In the genomic region with DNA sequence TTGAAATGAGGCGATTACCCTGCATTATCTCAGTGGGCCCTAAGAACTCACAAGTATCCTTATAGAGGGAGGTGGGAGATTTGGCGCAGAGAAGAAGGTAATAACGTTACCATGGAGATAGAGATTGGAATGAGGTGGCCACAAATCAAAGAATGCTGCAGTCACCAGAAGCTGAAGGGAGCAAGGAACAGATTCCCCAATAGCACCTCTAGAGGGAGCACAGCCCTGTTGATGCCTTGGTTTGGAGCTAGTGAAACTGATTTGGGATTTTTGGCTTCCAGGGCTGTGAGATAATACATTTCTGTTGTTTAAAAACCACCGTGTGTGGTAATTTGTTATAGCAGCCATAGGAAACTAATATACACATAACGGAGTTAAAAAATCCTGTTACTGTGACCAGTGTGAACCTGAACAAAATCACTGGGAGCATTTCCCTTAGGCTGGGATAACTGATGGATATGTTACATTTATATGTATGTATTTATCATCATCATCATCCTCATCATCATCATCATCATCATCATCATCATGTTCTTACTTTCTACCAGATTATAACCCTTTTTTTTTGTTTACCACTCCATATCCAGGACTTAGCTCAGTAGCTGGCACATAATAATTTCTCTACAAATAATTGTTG, we compare ENCODE assay signal across 8 cellular contexts.
DNase-seq lines count a peak whose midpoint lies in the region; ATAC-seq, FAIRE-seq and TF ChIP-seq lines count a peak whose summit lies in the region.

No MANE protein-coding gene starts in this region.

- peak; percentile 30 for DNase-seq in COLO668 (lab: John Stamatoyannopoulos, UW; ENCODE audit: unreplicated experiment)
- peak; percentile 6 for DNase-seq in HTR-8/SVneo (ENCODE audit: insufficient read length, low spot score)
- DNase-seq in RKO (ENCODE audit: low spot score) = peak; percentile 67
- DNase-seq in foreskin keratinocyte = peak in 1 of 2 donors; percentile 43
- DNase-seq in prostate gland (ENCODE audit: low spot score) = peak; percentile 6
- no peak for DNase-seq in germinal center (ENCODE audit: low spot score)
- DNase-seq in mesenteric fat pad (ENCODE audit: low spot score) = no peak

- H3K36me3 ChIP-seq in prostate gland = no peaks in the 10 kb centered on the region

- no peak overlapping the region for H3K4me3 ChIP-seq in prostate gland

- FAIRE-seq in HTR-8/SVneo (lab: Jason Lieb, UNC) = no peak

- H3K27ac ChIP-seq in foreskin keratinocyte (no peak overlapping the region), prostate gland (no peak overlapping the region)

- TF ChIP-seq CTCF in foreskin keratinocyte (conservative IDR thresholded peaks at IDR 0.05) (peak; percentile 66), prostate gland (IDR thresholded peaks at IDR 0.05) (peak in 3 of 4 experiments; percentile 47 to 60 (median 56))

- intact Hi-C loops in prostate gland (cut with DNase I) = loop anchor here (5.0 kb wide), 2 partner anchors 100 to 420 kb away; partner anchors contain the start of gene LIN7A

- WGBS in prostate gland = 41% methylated on average over 5 of the region's 5 CpGs

- no peaks in the 10 kb centered on the region for H3K9me3 ChIP-seq in prostate gland

- H3K27me3 ChIP-seq in foreskin keratinocyte (peaks cover 10% of the 10 kb centered on the region), prostate gland (replicated peaks; ENCODE audit: insufficient read depth) (no peaks in the 10 kb centered on the region)

- H3K4me1 ChIP-seq in foreskin keratinocyte (no peaks in the 10 kb centered on the region), prostate gland (replicated peaks) (no peaks in the 10 kb centered on the region)

- no peak for TF ChIP-seq POLR2A in prostate gland (IDR thresholded peaks at IDR 0.05)

- ATAC-seq in GM21423 (IDR thresholded peaks at IDR 0.05; ENCODE audit: unreplicated experiment) = peak; percentile 57
- peak; percentile 85 for ATAC-seq in foreskin keratinocyte

Comparison
In these comparisons a context has a peak if more than half of its experiments do, and no peak if none do; other contexts are left out.
1. DNase-seq: peak in COLO668 (single experiment), HTR-8/SVneo (single experiment), RKO (single experiment) and prostate gland (single experiment); none in germinal center (single experiment) and mesenteric fat pad (single experiment).